ENCODE assay signal across 8 cellular contexts in the genomic region with DNA sequence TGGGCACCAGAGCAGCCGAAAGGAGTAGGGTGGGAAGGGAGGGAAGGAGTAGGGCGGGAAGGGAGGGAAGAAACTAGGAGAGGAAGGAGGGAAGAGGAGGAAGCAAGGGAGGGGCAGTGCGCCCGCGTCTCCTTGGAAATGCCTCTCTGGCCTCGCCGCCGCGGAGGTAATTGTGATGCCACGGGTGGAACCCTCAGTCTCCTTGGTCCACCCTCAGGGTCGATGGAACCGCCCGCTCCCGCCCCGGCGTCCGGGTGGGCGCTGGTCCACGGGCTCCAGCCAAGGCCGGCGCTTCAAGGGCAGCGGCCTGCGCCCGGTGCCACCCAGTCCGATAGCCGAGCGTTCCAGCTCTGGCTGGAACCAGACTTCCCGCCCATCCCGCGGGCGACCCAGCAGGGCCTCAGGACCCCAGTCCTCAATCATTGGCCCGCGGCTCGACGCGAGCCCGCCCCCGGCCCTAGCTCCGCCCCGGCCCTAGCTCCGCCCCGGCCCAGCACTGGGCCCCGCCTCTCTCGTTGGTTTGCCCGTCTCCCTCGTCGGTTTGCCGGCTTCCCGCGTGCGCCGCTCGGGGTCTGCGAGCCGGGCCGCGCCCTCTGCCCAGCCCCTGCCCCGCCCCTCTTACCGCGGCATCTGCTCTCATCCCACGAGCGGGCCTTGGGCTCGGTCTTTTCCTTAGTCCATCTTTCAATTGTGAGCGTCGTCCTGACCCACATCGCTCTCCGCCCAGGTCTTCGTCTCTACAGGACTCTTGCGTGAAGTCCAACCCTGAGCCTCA. TPM values are rescaled to one million over a fixed set of nuclear protein-coding genes. Genes with fewer than 3 reads are reported as not detected.
DNase-seq lines count a peak whose midpoint lies in the region; ATAC-seq and TF ChIP-seq lines count a peak whose summit lies in the region.

No MANE protein-coding gene starts in this region.

- no peaks in the 10 kb centered on the region for H3K9me3 Mint-ChIP-seq in progenitor cell of endocrine pancreas (ENCODE audit: low read depth)

- no peaks in the 10 kb centered on the region for H3K27me3 Mint-ChIP-seq in progenitor cell of endocrine pancreas

- peaks cover 20% of the 10 kb centered on the region for H3K36me3 Mint-ChIP-seq in progenitor cell of endocrine pancreas (ENCODE audit: insufficient read depth)

- H3K4me3 ChIP-seq in left ventricle myocardium inferior (peak overlapping the region; percentile 79), upper lobe of right lung (peak overlapping the region; percentile 80)

- TF ChIP-seq POLR2A in GM10847 (IDR thresholded peaks at IDR 0.05; ENCODE audit: extremely low read depth, insufficient read length), result peak; percentile 64

- H3K27me3 ChIP-seq in left ventricle myocardium inferior (ENCODE audit: low read depth) (no peaks in the 10 kb centered on the region), upper lobe of right lung (no peaks in the 10 kb centered on the region)

- H3K27ac Mint-ChIP-seq in progenitor cell of endocrine pancreas, result peak overlapping the region; percentile 100

- H3K27ac ChIP-seq in left ventricle myocardium inferior (replicated peaks) (peak overlapping the region; percentile 95), upper lobe of right lung (peak overlapping the region; percentile 90)

- peaks cover 16% of the 10 kb centered on the region for H3K4me1 Mint-ChIP-seq in progenitor cell of endocrine pancreas (ENCODE audit: low read depth)

- H3K4me3 Mint-ChIP-seq in progenitor cell of endocrine pancreas (ENCODE audit: low read depth), result peak overlapping the region; percentile 95

- intact Hi-C loops in left ventricle myocardium inferior (cut with micrococcal nuclease) (no loop called here), upper lobe of right lung (cut with DNase I) (no loop called here)

- DNase-seq in NCI-H1417 treated with DMSO at 0.1 percent for 48 hours (lab: John Stamatoyannopoulos, UW), result peak; percentile 68
- peak; percentile 82 for DNase-seq in T follicular helper cell (ENCODE audit: low read depth)
- DNase-seq in amniotic stem cell (lab: John Stamatoyannopoulos, UW), result peak; percentile 70
- DNase-seq in left ventricle myocardium inferior, result peak; percentile 90
- peak; percentile 96 for DNase-seq in progenitor cell of endocrine pancreas (ENCODE audit: low spot score, unreplicated experiment)
- DNase-seq in upper lobe of right lung, result peak; percentile 95

- H3K4me1 ChIP-seq in left ventricle myocardium inferior (peaks cover 30% of the 10 kb centered on the region), upper lobe of right lung (peaks cover 7% of the 10 kb centered on the region)

- peak; percentile 77 for ATAC-seq in HG02610 (IDR thresholded peaks at IDR 0.05; ENCODE audit: unreplicated experiment)
- ATAC-seq in upper lobe of right lung, result peak; percentile 96

- H3K9me3 ChIP-seq in left ventricle myocardium inferior (replicated peaks) (no peaks in the 10 kb centered on the region), upper lobe of right lung (no peaks in the 10 kb centered on the region)

- H3K36me3 ChIP-seq in left ventricle myocardium inferior (peaks cover 18% of the 10 kb centered on the region), upper lobe of right lung (peaks cover 16% of the 10 kb centered on the region)

- TF ChIP-seq CTCF in left ventricle myocardium inferior (IDR thresholded peaks at IDR 0.05; ENCODE audit: borderline replicate concordance), result no peak
- no peak for TF ChIP-seq CTCF in progenitor cell of endocrine pancreas (IDR thresholded peaks at IDR 0.05; ENCODE audit: unreplicated experiment)
- TF ChIP-seq CTCF in upper lobe of right lung (IDR thresholded peaks at IDR 0.05), result no peak

RNA-seq across cellular contexts. Expression of a gene that starts 0.6 kb away (rescaled TPM):
- total RNA-seq in left ventricle myocardium inferior (1.3 TPM), progenitor cell of endocrine pancreas (15.2 and 16.3 TPM in 2 replicates), upper lobe of right lung (3.3 TPM)

RNA-seq across cellular contexts. Expression of a gene that starts 6.5 kb away (rescaled TPM):
- total RNA-seq in left ventricle myocardium inferior (13.1 TPM), progenitor cell of endocrine pancreas (147 and 150 TPM in 2 replicates), upper lobe of right lung (63.5 TPM)

RNA-seq across cellular contexts. Expression of a gene that starts 8.7 kb away (rescaled TPM):
- total RNA-seq in left ventricle myocardium inferior, result 840 TPM
- 1,486 and 1,562 TPM in 2 replicates for total RNA-seq in progenitor cell of endocrine pancreas
- 1,221 TPM for total RNA-seq in upper lobe of right lung

RNA-seq across cellular contexts. Expression of a gene that starts 14.9 kb away (rescaled TPM):
- total RNA-seq in left ventricle myocardium inferior (3.1 TPM), progenitor cell of endocrine pancreas (14.0 and 15.5 TPM in 2 replicates), upper lobe of right lung (16.2 TPM)

RNA-seq across cellular contexts. Expression of a gene that starts 17.5 kb away (rescaled TPM):
- total RNA-seq in left ventricle myocardium inferior (1.4 TPM), progenitor cell of endocrine pancreas (15.4 and 16.8 TPM in 2 replicates), upper lobe of right lung (8.4 TPM)

Comparison
In these comparisons a context has a peak if more than half of its experiments do, and no peak if none do; other contexts are left out.
1. Peak in every context shown above with its lines: DNase-seq, ATAC-seq, H3K4me3 ChIP-seq and H3K27ac ChIP-seq.